1 cellular context compared by ENCODE assay signal in genomic region chr2:215417400-215417951, GRCh38.
TF ChIP-seq lines count a peak whose summit lies in the region.

No MANE protein-coding gene starts in this region.

TF ChIP-seq in HepG2, 621 proteins besides CTCF, POLR2A, EP300 and RAD21 (continued from another document and continues in another):
- TF ChIP-seq TBP (CRISPR knock-in tag; IDR thresholded peaks at IDR 0.05) (no peak), ZNF468 (CRISPR knock-in tag; IDR thresholded peaks at IDR 0.05) (no peak), ZBTB14 (CRISPR knock-in tag; IDR thresholded peaks at IDR 0.05) (no peak), ZNF607 (CRISPR knock-in tag; IDR thresholded peaks at IDR 0.05; ENCODE audit: borderline replicate concordance) (no peak; the same call in 1 of the 2 replicates), NFKBIZ (CRISPR knock-in tag; IDR thresholded peaks at IDR 0.05) (peak; percentile 57; the same call in 1 of the 2 replicates), ZNF891 (CRISPR knock-in tag; IDR thresholded peaks at IDR 0.05) (no peak), BHLHE40 (IDR thresholded peaks at IDR 0.05; ENCODE audit: low read length) (no peak), ZBTB38 (CRISPR knock-in tag; IDR thresholded peaks at IDR 0.05) (no peak; the same call in 1 of the 2 replicates), ZNF746 (CRISPR knock-in tag; IDR thresholded peaks at IDR 0.05) (no peak; the same call in 1 of the 2 replicates), ZNF367 (CRISPR knock-in tag; IDR thresholded peaks at IDR 0.05; ENCODE audit: borderline replicate concordance) (no peak), ZNF446 (CRISPR knock-in tag; IDR thresholded peaks at IDR 0.05) (no peak), FLYWCH1 (CRISPR knock-in tag; IDR thresholded peaks at IDR 0.05) (no peak), KIAA2018 (CRISPR knock-in tag; IDR thresholded peaks at IDR 0.05; ENCODE audit: borderline replicate concordance) (no peak), ZNF292 (CRISPR knock-in tag; IDR thresholded peaks at IDR 0.05; ENCODE audit: borderline replicate concordance, low read depth) (no peak), AGO1 (IDR thresholded peaks at IDR 0.05; ENCODE audit: low read depth, low read length, poor library complexity, severe bottlenecking) (no peak), RFX3 (CRISPR knock-in tag; IDR thresholded peaks at IDR 0.05) (no peak), ZSCAN31 (CRISPR knock-in tag; IDR thresholded peaks at IDR 0.05; ENCODE audit: low read depth) (peak; percentile 78; the same call in 1 of the 2 replicates), SMARCC2 (IDR thresholded peaks at IDR 0.05) (no peak), MTA3 (CRISPR knock-in tag; IDR thresholded peaks at IDR 0.05) (no peak), CERS6 (CRISPR knock-in tag; IDR thresholded peaks at IDR 0.05) (no peak), BATF2 (CRISPR knock-in tag; IDR thresholded peaks at IDR 0.05) (no peak), ZNF124 (CRISPR knock-in tag; IDR thresholded peaks at IDR 0.05) (peak; percentile 83; the same call in 1 of the 2 replicates), ZNF556 (CRISPR knock-in tag; IDR thresholded peaks at IDR 0.05; ENCODE audit: borderline replicate concordance) (no peak), STAG1 (CRISPR knock-in tag; IDR thresholded peaks at IDR 0.05) (peak; percentile 46; the same call in 1 of the 2 replicates), SOX13 (IDR thresholded peaks at IDR 0.05) (peak; percentile 84), SOX13 (CRISPR knock-in tag; conservative IDR thresholded peaks at IDR 0.05 in 1 of 2, IDR thresholded peaks at IDR 0.05 in 1 of 2) (peak in 1 of 2 experiments; percentile 93; a peak in 2 of 4 replicates), ZNF761 (CRISPR knock-in tag; conservative IDR thresholded peaks at IDR 0.05) (no peak), NFATC3 (CRISPR knock-in tag; IDR thresholded peaks at IDR 0.05) (0 out of 2 replicates have a peak, but pooled peaks have one; percentile 40), ZXDC (CRISPR knock-in tag; IDR thresholded peaks at IDR 0.05) (no peak), ZNF33A (CRISPR knock-in tag; IDR thresholded peaks at IDR 0.05; ENCODE audit: borderline replicate concordance) (no peak), MZF1 (CRISPR knock-in tag; IDR thresholded peaks at IDR 0.05; ENCODE audit: borderline replicate concordance) (no peak), MTF1 (CRISPR knock-in tag; IDR thresholded peaks at IDR 0.05) (no peak), NCOA2 (CRISPR knock-in tag; IDR thresholded peaks at IDR 0.05) (peak; percentile 96), GTF2F1 (IDR thresholded peaks at IDR 0.05; ENCODE audit: low read length) (no peak), ELF4 (CRISPR knock-in tag; IDR thresholded peaks at IDR 0.05; ENCODE audit: borderline replicate concordance) (no peak; the same call in 1 of the 2 replicates)
- TF ChIP-seq, protein P1, sequence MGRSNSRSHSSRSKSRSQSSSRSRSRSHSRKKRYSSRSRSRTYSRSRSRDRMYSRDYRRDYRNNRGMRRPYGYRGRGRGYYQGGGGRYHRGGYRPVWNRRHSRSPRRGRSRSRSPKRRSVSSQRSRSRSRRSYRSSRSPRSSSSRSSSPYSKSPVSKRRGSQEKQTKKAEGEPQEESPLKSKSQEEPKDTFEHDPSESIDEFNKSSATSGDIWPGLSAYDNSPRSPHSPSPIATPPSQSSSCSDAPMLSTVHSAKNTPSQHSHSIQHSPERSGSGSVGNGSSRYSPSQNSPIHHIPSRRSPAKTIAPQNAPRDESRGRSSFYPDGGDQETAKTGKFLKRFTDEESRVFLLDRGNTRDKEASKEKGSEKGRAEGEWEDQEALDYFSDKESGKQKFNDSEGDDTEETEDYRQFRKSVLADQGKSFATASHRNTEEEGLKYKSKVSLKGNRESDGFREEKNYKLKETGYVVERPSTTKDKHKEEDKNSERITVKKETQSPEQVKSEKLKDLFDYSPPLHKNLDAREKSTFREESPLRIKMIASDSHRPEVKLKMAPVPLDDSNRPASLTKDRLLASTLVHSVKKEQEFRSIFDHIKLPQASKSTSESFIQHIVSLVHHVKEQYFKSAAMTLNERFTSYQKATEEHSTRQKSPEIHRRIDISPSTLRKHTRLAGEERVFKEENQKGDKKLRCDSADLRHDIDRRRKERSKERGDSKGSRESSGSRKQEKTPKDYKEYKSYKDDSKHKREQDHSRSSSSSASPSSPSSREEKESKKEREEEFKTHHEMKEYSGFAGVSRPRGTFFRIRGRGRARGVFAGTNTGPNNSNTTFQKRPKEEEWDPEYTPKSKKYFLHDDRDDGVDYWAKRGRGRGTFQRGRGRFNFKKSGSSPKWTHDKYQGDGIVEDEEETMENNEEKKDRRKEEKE (IDR thresholded peaks at IDR 0.05), result no peak
- TF ChIP-seq, protein P2, sequence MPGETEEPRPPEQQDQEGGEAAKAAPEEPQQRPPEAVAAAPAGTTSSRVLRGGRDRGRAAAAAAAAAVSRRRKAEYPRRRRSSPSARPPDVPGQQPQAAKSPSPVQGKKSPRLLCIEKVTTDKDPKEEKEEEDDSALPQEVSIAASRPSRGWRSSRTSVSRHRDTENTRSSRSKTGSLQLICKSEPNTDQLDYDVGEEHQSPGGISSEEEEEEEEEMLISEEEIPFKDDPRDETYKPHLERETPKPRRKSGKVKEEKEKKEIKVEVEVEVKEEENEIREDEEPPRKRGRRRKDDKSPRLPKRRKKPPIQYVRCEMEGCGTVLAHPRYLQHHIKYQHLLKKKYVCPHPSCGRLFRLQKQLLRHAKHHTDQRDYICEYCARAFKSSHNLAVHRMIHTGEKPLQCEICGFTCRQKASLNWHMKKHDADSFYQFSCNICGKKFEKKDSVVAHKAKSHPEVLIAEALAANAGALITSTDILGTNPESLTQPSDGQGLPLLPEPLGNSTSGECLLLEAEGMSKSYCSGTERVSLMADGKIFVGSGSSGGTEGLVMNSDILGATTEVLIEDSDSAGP (CRISPR knock-in tag; IDR thresholded peaks at IDR 0.05; ENCODE audit: borderline replicate concordance), result peak; percentile 33; the same call in 1 of the 2 replicates
- TF ChIP-seq, protein P3, sequence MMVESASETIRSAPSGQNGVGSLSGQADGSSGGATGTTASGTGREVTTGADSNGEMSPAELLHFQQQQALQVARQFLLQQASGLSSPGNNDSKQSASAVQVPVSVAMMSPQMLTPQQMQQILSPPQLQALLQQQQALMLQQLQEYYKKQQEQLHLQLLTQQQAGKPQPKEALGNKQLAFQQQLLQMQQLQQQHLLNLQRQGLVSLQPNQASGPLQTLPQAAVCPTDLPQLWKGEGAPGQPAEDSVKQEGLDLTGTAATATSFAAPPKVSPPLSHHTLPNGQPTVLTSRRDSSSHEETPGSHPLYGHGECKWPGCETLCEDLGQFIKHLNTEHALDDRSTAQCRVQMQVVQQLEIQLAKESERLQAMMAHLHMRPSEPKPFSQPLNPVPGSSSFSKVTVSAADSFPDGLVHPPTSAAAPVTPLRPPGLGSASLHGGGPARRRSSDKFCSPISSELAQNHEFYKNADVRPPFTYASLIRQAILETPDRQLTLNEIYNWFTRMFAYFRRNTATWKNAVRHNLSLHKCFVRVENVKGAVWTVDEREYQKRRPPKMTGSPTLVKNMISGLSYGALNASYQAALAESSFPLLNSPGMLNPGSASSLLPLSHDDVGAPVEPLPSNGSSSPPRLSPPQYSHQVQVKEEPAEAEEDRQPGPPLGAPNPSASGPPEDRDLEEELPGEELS (CRISPR knock-in tag; IDR thresholded peaks at IDR 0.05), result peak; percentile 98
- TF ChIP-seq, protein P4, sequence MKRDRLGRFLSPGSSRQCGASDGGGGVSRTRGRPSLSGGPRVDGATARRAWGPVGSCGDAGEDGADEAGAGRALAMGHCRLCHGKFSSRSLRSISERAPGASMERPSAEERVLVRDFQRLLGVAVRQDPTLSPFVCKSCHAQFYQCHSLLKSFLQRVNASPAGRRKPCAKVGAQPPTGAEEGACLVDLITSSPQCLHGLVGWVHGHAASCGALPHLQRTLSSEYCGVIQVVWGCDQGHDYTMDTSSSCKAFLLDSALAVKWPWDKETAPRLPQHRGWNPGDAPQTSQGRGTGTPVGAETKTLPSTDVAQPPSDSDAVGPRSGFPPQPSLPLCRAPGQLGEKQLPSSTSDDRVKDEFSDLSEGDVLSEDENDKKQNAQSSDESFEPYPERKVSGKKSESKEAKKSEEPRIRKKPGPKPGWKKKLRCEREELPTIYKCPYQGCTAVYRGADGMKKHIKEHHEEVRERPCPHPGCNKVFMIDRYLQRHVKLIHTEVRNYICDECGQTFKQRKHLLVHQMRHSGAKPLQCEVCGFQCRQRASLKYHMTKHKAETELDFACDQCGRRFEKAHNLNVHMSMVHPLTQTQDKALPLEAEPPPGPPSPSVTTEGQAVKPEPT (CRISPR knock-in tag; IDR thresholded peaks at IDR 0.05; ENCODE audit: low read depth), result no peak
